In the genomic region with DNA sequence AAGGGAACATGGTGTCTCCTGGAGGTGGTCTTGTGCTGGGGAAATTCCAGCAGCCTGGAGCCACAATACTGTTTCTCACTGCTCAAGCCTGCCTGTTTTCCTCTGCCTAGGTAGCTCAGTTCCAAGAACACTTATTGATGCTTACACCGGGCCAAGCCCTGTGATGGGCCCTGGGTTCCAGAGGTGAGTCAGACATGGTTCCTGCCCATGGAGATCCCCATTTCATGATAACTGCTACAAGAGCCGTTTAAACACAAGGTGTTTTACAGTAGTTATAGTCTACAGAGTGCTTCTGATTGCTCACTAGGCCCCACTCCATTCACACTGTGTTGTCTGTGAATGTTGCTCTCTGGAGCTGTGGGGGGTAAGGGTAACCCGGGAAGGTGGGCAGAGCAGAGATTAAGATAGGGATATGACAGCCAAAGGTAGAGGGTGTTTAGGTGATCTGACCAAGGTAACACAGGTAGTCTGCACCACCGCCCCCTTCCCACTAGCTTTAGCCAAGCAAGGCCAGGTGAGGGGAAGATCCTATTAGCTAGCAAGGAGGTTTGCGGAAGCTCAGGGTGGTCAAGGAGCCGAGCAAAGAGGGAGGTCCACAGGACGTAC, we compare ENCODE assay signal across 7 cellular contexts. TPM values are rescaled to one million over a fixed set of nuclear protein-coding genes. Genes with fewer than 3 reads are reported as not detected.
A peak's percentile ranks its signal among the peaks of the same experiment; 100 is the strongest.
DNase-seq lines count a peak whose midpoint lies in the region; ATAC-seq and TF ChIP-seq lines count a peak whose summit lies in the region.

No MANE protein-coding gene starts in this region.

- no peak for TF ChIP-seq RAD21 in IMR-90 (IDR thresholded peaks at IDR 0.05; ENCODE audit: low read length)

- no peak for DNase-seq in IMR-90
- DNase-seq in activated naive CD4-positive, alpha-beta T cell treated with anti-CD3 and anti-CD28 coated beads, Interleukin-2, amount 50 U/mL, for 72 hours (ENCODE audit: low spot score in 2 of 2) = peak in 1 of 2 donors; percentile 36
- DNase-seq in immature natural killer cell = no peak
- peak; percentile 38 to 60 for DNase-seq in stimulated activated naive CD8-positive, alpha-beta T cell treated with anti-CD3 and anti-CD28 coated beads, Interleukin-15, amount 100 ng/mL, for 72 hours
- no peak for DNase-seq in HuH-7 (ENCODE audit: low spot score)
- DNase-seq in NCI-H1436 (lab: John Stamatoyannopoulos, UW) = no peak

- peak overlapping the region; percentile 34 for H3K18ac ChIP-seq in IMR-90 (ENCODE audit: low read depth, low read length)

- H2AK9ac ChIP-seq in IMR-90 (replicated peaks; ENCODE audit: low read depth, low read length, poor library complexity) = peak overlapping the region; percentile 75

- H2BK20ac ChIP-seq in IMR-90 (ENCODE audit: low read depth, low read length) = peak overlapping the region; percentile 79

- CTCF ChIA-PET in IMR-90 (lab: Yijun Ruan, JAX) = no interaction called here

- no peaks in the 10 kb centered on the region for H3K27me3 ChIP-seq in IMR-90 (ENCODE audit: control insufficient read depth, insufficient read depth, low read length)

- 0% methylated on average over 1 of the region's 7 CpGs; no CpG with 5 or more reads in 1 of the 2 experiments for WGBS in IMR-90 (ENCODE audit: extremely low coverage in 2 of 2, insufficient read length in 1 of 2), 2 experiments

- peaks cover 5% of the 10 kb centered on the region; the same call in 1 of the 2 replicates for H4K20me1 ChIP-seq in IMR-90 (ENCODE audit: insufficient read depth, low read length)

- no peaks in the 10 kb centered on the region for H3K9me3 ChIP-seq in IMR-90 (ENCODE audit: control insufficient read depth, insufficient read depth, low read length)

- peak overlapping the region; percentile 90 for H3K4ac ChIP-seq in IMR-90 (ENCODE audit: low read depth, low read length)

- H3K27ac Mint-ChIP-seq in activated naive CD4-positive, alpha-beta T cell treated with anti-CD3 and anti-CD28 coated beads, Interleukin-2, amount 50 U/mL, for 72 hours = peak overlapping the region; percentile 81 to 96
- peak overlapping the region; percentile 43 to 86 (median 78) for H3K27ac Mint-ChIP-seq in immature natural killer cell
- H3K27ac Mint-ChIP-seq in stimulated activated naive CD8-positive, alpha-beta T cell treated with anti-CD3 and anti-CD28 coated beads, Interleukin-15, amount 100 ng/mL, for 72 hours = peak overlapping the region; percentile 95 to 98

- ATAC-seq in IMR-90 (ENCODE audit: low read depth) = no peak
- peak; percentile 33 to 42 for ATAC-seq in activated naive CD4-positive, alpha-beta T cell treated with anti-CD3 and anti-CD28 coated beads, Interleukin-2, amount 50 U/mL, for 72 hours
- peak; percentile 70 for ATAC-seq in stimulated activated naive CD8-positive, alpha-beta T cell treated with anti-CD3 and anti-CD28 coated beads, Interleukin-15, amount 100 ng/mL, for 72 hours
- ATAC-seq in GM21528 (IDR thresholded peaks at IDR 0.05; ENCODE audit: low FRiP score, unreplicated experiment) = no peak

- peaks cover 44% of the 10 kb centered on the region in 2 donors for H3K4me1 Mint-ChIP-seq in immature natural killer cell
- H3K4me1 Mint-ChIP-seq in stimulated activated naive CD8-positive, alpha-beta T cell treated with anti-CD3 and anti-CD28 coated beads, Interleukin-15, amount 100 ng/mL, for 72 hours = peaks cover 58% of the 10 kb centered on the region

- H3K4me3 Mint-ChIP-seq in immature natural killer cell = peak overlapping the region; percentile 78 to 82 (median 81)
- H3K4me3 Mint-ChIP-seq in stimulated activated naive CD8-positive, alpha-beta T cell treated with anti-CD3 and anti-CD28 coated beads, Interleukin-15, amount 100 ng/mL, for 72 hours = peak overlapping the region; percentile 87 to 90

- peak overlapping the region; percentile 76 for H4K91ac ChIP-seq in IMR-90 (ENCODE audit: insufficient read depth, low read depth, low read length)

- H3K36me3 Mint-ChIP-seq in activated naive CD4-positive, alpha-beta T cell treated with anti-CD3 and anti-CD28 coated beads, Interleukin-2, amount 50 U/mL, for 72 hours = peaks cover 0 to 6% of the 10 kb centered on the region in 2 donors
- H3K36me3 Mint-ChIP-seq in immature natural killer cell = no peaks in the 10 kb centered on the region

- H3K4me2 ChIP-seq in IMR-90 (ENCODE audit: low read depth, low read length) = peak overlapping the region; percentile 98

- H3K23ac ChIP-seq in IMR-90 (ENCODE audit: low read depth, low read length) = peak overlapping the region; percentile 78

- POLR2A ChIA-PET in IMR-90 (lab: Charles Lee; ENCODE audit: unreplicated experiment) = interaction anchor here (0.5 to 1.5 kb wide), 3 partner anchors 22 to 177 kb away, joined by 3 to 5 read pairs (median 3); no protein-coding TSS in a partner anchor

- H4K5ac ChIP-seq in IMR-90 (ENCODE audit: low read depth, low read length) = peak overlapping the region; percentile 54

- TF ChIP-seq CTCF in IMR-90 (conservative IDR thresholded peaks at IDR 0.05; ENCODE audit: low read depth, low read length) = no peak

- peak overlapping the region; percentile 66 for H2BK120ac ChIP-seq in IMR-90 (ENCODE audit: low read depth, low read length)

- peak overlapping the region; percentile 97 for H3K14ac ChIP-seq in IMR-90 (replicated peaks; ENCODE audit: low read depth, low read length)

- no TSS peak for BruUV-seq in IMR-90 (replicated peaks; lab: Mats Ljungman, UMichigan)

- peak overlapping the region; percentile 45; the same call in 1 of the 2 replicates for H3K56ac ChIP-seq in IMR-90 (ENCODE audit: extremely low read depth, insufficient read depth, low read length)

- dilution Hi-C loops in IMR-90 (cut with HindIII; ENCODE audit: low sequenced_read_pairs, unreplicated experiment) = no loop called here

- peaks cover 3 to 12% (median 10%) of the 10 kb centered on the region in 3 donors for H3K27me3 Mint-ChIP-seq in immature natural killer cell (ENCODE audit: low read depth in 3 of 3)
- peaks cover 3% of the 10 kb centered on the region for H3K27me3 Mint-ChIP-seq in stimulated activated naive CD8-positive, alpha-beta T cell treated with anti-CD3 and anti-CD28 coated beads, Interleukin-15, amount 100 ng/mL, for 72 hours

- peaks cover 1% of the 10 kb centered on the region; the same call in 1 of the 2 replicates for H3K36me3 ChIP-seq in IMR-90 (ENCODE audit: control insufficient read depth, insufficient read depth, low read length)

- H3K79me1 ChIP-seq in IMR-90 (ENCODE audit: low read depth in 1 of 2, low read length in 2 of 2) = peaks cover 8 to 47% of the 10 kb centered on the region in 2 experiments; a peak in 3 of 4 replicates

- peaks cover 24% of the 10 kb centered on the region for H3K9me1 ChIP-seq in IMR-90 (ENCODE audit: insufficient read depth, low read length)

- H2BK15ac ChIP-seq in IMR-90 (ENCODE audit: low read depth, low read length) = peak overlapping the region; percentile 75; the same call in 2 of the 3 replicates

- intact Hi-C loops in IMR-90 (cut with micrococcal nuclease) = loop anchor here (2.0 to 5.0 kb wide), 2 partner anchors 23 to 173 kb away; no protein-coding TSS in a partner anchor

- H3K4me3 ChIP-seq in IMR-90 (ENCODE audit: insufficient read depth, low read depth, low read length) = peak overlapping the region; percentile 67

- no peaks in the 10 kb centered on the region for H3K9me3 Mint-ChIP-seq in activated naive CD4-positive, alpha-beta T cell treated with anti-CD3 and anti-CD28 coated beads, Interleukin-2, amount 50 U/mL, for 72 hours
- no peaks in the 10 kb centered on the region for H3K9me3 Mint-ChIP-seq in immature natural killer cell
- H3K9me3 Mint-ChIP-seq in stimulated activated naive CD8-positive, alpha-beta T cell treated with anti-CD3 and anti-CD28 coated beads, Interleukin-15, amount 100 ng/mL, for 72 hours = no peaks in the 10 kb centered on the region

- H2AK5ac ChIP-seq in IMR-90 (ENCODE audit: low read depth, low read length) = peak overlapping the region; percentile 73

- no peak for TF ChIP-seq POLR2A in IMR-90 (IDR thresholded peaks at IDR 0.05; ENCODE audit: low read depth, low read length)

- H2BK5ac ChIP-seq in IMR-90 (ENCODE audit: low read depth, low read length, poor library complexity, severe bottlenecking) = peak overlapping the region; percentile 51

- peak overlapping the region; percentile 52 for H3K27ac ChIP-seq in IMR-90 (ENCODE audit: insufficient read depth, low read length)

- peak overlapping the region; percentile 76 for H3K9ac ChIP-seq in IMR-90 (ENCODE audit: low read depth, low read length)

- peak overlapping the region; percentile 93 for H2AFZ ChIP-seq in IMR-90 (replicated peaks; ENCODE audit: low read length, poor library complexity)

- in situ Hi-C loops in IMR-90 (cut with MboI; ENCODE audit: low sequenced_read_pairs) = loop anchor here (10.0 kb wide), 1 partner anchor 125 kb away; no protein-coding TSS in a partner anchor

- H3K4me1 ChIP-seq in IMR-90 (ENCODE audit: control insufficient read depth, insufficient read depth, low read length) = peaks cover 25% of the 10 kb centered on the region

- peak overlapping the region; percentile 72 to 94 for H4K8ac ChIP-seq in IMR-90 (ENCODE audit: low read depth in 2 of 2, low read length in 2 of 2)

TF ChIP-seq in IMR-90, 13 proteins besides CTCF, POLR2A, EP300 and RAD21 (continues in another document):
- TF ChIP-seq RFX5 (IDR thresholded peaks at IDR 0.05; ENCODE audit: low read depth, low read length) (no peak), MAZ (IDR thresholded peaks at IDR 0.05; ENCODE audit: borderline replicate concordance, low read depth, low read length) (no peak), CEBPB (IDR thresholded peaks at IDR 0.05; ENCODE audit: low read depth, low read length) (no peak), SMC3 (IDR thresholded peaks at IDR 0.05; ENCODE audit: low read depth, low read length) (no peak), MXI1 (IDR thresholded peaks at IDR 0.05; ENCODE audit: borderline replicate concordance, low read depth, low read length) (no peak), BHLHE40 (IDR thresholded peaks at IDR 0.05; ENCODE audit: low read depth, low read length) (no peak), MAFK (IDR thresholded peaks at IDR 0.05; ENCODE audit: low read depth, low read length) (no peak)
- TF ChIP-seq, protein P1, sequence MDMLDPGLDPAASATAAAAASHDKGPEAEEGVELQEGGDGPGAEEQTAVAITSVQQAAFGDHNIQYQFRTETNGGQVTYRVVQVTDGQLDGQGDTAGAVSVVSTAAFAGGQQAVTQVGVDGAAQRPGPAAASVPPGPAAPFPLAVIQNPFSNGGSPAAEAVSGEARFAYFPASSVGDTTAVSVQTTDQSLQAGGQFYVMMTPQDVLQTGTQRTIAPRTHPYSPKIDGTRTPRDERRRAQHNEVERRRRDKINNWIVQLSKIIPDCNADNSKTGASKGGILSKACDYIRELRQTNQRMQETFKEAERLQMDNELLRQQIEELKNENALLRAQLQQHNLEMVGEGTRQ (IDR thresholded peaks at IDR 0.05; ENCODE audit: low read depth, low read length) = no peak

RNA-seq across cellular contexts. Expression of a gene that starts 0.7 kb away (rescaled TPM):
- total RNA-seq in IMR-90 (2012; rRNA removed) = 285 and 336 TPM in 2 replicates
- 141 and 170 TPM in 2 replicates for polyA plus RNA-seq in IMR-90 (2012; rRNA removed)
- polyA plus RNA-seq in IMR-90 (2012; cell fraction: cytosol; rRNA removed) = 63.9 and 84.9 TPM in 2 replicates
- 109 and 162 TPM in 2 replicates for polyA plus RNA-seq in IMR-90 (2012; cell fraction: nucleus; rRNA removed; ENCODE audit: low replicate concordance)
- 100 to 1,000 TPM in 1 of 2 donors, 10 to 100 TPM in 1; 60.8 to 124 TPM for total RNA-seq in activated naive CD4-positive, alpha-beta T cell treated with anti-CD3 and anti-CD28 coated beads, Interleukin-2, amount 50 U/mL, for 72 hours
- polyA plus RNA-seq in immature natural killer cell = 10 to 100 TPM in 2 of 3 donors, 1 to 10 TPM in 1; 7.0 to 35.0 (median 10.1) TPM

Comparison
In these comparisons a context has a peak if more than half of its experiments do, and no peak if none do; other contexts are left out.
1. ATAC-seq: peak in activated naive CD4-positive, alpha-beta T cell treated with anti-CD3 and anti-CD28 coated beads, Interleukin-2, amount 50 U/mL, for 72 hours (2 of 2) and stimulated activated naive CD8-positive, alpha-beta T cell treated with anti-CD3 and anti-CD28 coated beads, Interleukin-15, amount 100 ng/mL, for 72 hours (single experiment); none in IMR-90 (single experiment) and GM21528 (single experiment).
2. DNase-seq: peak in stimulated activated naive CD8-positive, alpha-beta T cell treated with anti-CD3 and anti-CD28 coated beads, Interleukin-15, amount 100 ng/mL, for 72 hours (2 of 2); none in IMR-90 (single experiment), immature natural killer cell (0 of 3), HuH-7 (single experiment) and NCI-H1436 (single experiment).
3. Peak in every context shown above with its lines, with median percentiles within 50 percentile points of each other: H3K27ac Mint-ChIP-seq.